In genomic region chr9:110155744-110156143, GRCh38 we compare ENCODE assay signal across 27 cellular contexts. TPM values are rescaled to one million over a fixed set of nuclear protein-coding genes. Genes with fewer than 3 reads are reported as not detected.
A peak's percentile ranks its signal among the peaks of the same experiment; 100 is the strongest.
DNase-seq lines count a peak whose midpoint lies in the region; ATAC-seq and TF ChIP-seq lines count a peak whose summit lies in the region.
"Had no signal": no experiment of that assay in that cellular context is flagged by ENCODE, and none has a peak within 500 bp of the region (broad histone marks: within the 10 kb centered on the region; RNA-seq: fewer than 3 reads in every experiment).

No MANE protein-coding gene starts in this region.

- peak overlapping the region; percentile 0 for H3K4me2 ChIP-seq in SU-DHL-6 (ENCODE audit: low read depth, low read length, poor library complexity, severe bottlenecking)

- H3K36me3 ChIP-seq in Caco-2 (ENCODE audit: control insufficient read depth, insufficient read depth, low read length) (peaks cover 1% of the 10 kb centered on the region; the same call in 1 of the 2 replicates), SU-DHL-6 (ENCODE audit: low read length) (peaks cover 31% of the 10 kb centered on the region)
- H3K36me3 ChIP-seq: WERI-Rb-1 had no signal

- no peaks in the 10 kb centered on the region for H3K9me2 ChIP-seq in SU-DHL-6 (replicated peaks; ENCODE audit: insufficient read depth, low read length)

- H3K9me3 ChIP-seq in Caco-2 (no peaks in the 10 kb centered on the region), SU-DHL-6 (ENCODE audit: insufficient read depth, low read length) (no peaks in the 10 kb centered on the region)
- H3K9me3 ChIP-seq: lower lobe of right lung had no signal

- POLR2A ChIA-PET in activated CD8-positive, alpha-beta T cell treated with anti-CD3 and anti-CD28 coated beads, Interleukin-2, amount 10 ng/mL, durations not matched to agents 7 days and 5 days (lab: Charles Lee): interaction anchor here (0.8 to 2.7 kb wide), 2 partner anchors 101 to 237 kb away, joined by 3 to 12 read pairs; partner anchors contain the start of gene TXN
- POLR2A ChIA-PET in activated CD8-positive, alpha-beta T cell treated with anti-CD3 and anti-CD28 coated beads for 36 hours (lab: Charles Lee): no interaction called here
- POLR2A ChIA-PET in Caco-2 (lab: Charles Lee): no interaction called here

- peaks cover 100% of the 10 kb centered on the region for H3K79me2 ChIP-seq in SU-DHL-6 (ENCODE audit: insufficient read depth, low read length)

- H3K36me3 Mint-ChIP-seq in activated CD8-positive, alpha-beta T cell treated with anti-CD3 and anti-CD28 coated beads, Interleukin-2, amount 10 ng/mL, durations not matched to agents 7 days and 5 days (ENCODE audit: low read depth): peaks cover 81% of the 10 kb centered on the region
- H3K36me3 Mint-ChIP-seq in activated CD8-positive, alpha-beta T cell treated with anti-CD3 and anti-CD28 coated beads for 36 hours (ENCODE audit: low read depth): no peaks in the 10 kb centered on the region
- H3K36me3 Mint-ChIP-seq in Caco-2 (ENCODE audit: insufficient read depth, unreplicated experiment): peaks cover 100% of the 10 kb centered on the region
- H3K36me3 Mint-ChIP-seq in natural killer cell: no peaks in the 10 kb centered on the region

- no peak overlapping the region for H3K9ac ChIP-seq in SU-DHL-6 (ENCODE audit: low read length)

- H3K27me3 ChIP-seq in Caco-2 (replicated peaks; ENCODE audit: control insufficient read depth, insufficient read depth, low read length) (no peaks in the 10 kb centered on the region), SU-DHL-6 (ENCODE audit: low read length) (no peaks in the 10 kb centered on the region)

- peaks cover 3% of the 10 kb centered on the region for H3K9me3 Mint-ChIP-seq in activated CD8-positive, alpha-beta T cell treated with anti-CD3 and anti-CD28 coated beads, Interleukin-2, amount 10 ng/mL, durations not matched to agents 7 days and 5 days (ENCODE audit: insufficient read depth)
- peaks cover under 1% of the 10 kb centered on the region for H3K9me3 Mint-ChIP-seq in activated CD8-positive, alpha-beta T cell treated with anti-CD3 and anti-CD28 coated beads for 36 hours
- H3K9me3 Mint-ChIP-seq in Caco-2 (ENCODE audit: unreplicated experiment) (no peaks in the 10 kb centered on the region), natural killer cell (no peaks in the 10 kb centered on the region)

- 0 out of 2 replicates have a peak, but pooled peaks cover 2% of the 10 kb centered on the region for H3F3A ChIP-seq in SU-DHL-6 (ENCODE audit: insufficient read depth)

- no peak overlapping the region for H3K27ac ChIP-seq in SU-DHL-6 (ENCODE audit: low read depth, low read length)
- H3K27ac ChIP-seq: C4-2B, WERI-Rb-1 had no signal

- H3K4me3 Mint-ChIP-seq in activated CD8-positive, alpha-beta T cell treated with anti-CD3 and anti-CD28 coated beads, Interleukin-2, amount 10 ng/mL, durations not matched to agents 7 days and 5 days: peak overlapping the region; percentile 46
- no peak overlapping the region for H3K4me3 Mint-ChIP-seq in activated CD8-positive, alpha-beta T cell treated with anti-CD3 and anti-CD28 coated beads for 36 hours
- H3K4me3 Mint-ChIP-seq in Caco-2 (ENCODE audit: unreplicated experiment) (no peak overlapping the region), natural killer cell (peak overlapping the region; percentile 83)

- H3K4me1 Mint-ChIP-seq in activated CD8-positive, alpha-beta T cell treated with anti-CD3 and anti-CD28 coated beads, Interleukin-2, amount 10 ng/mL, durations not matched to agents 7 days and 5 days (ENCODE audit: low read depth): peaks cover 99% of the 10 kb centered on the region
- H3K4me1 Mint-ChIP-seq in activated CD8-positive, alpha-beta T cell treated with anti-CD3 and anti-CD28 coated beads for 36 hours (ENCODE audit: low read depth): peaks cover 34% of the 10 kb centered on the region
- peaks cover 43% of the 10 kb centered on the region for H3K4me1 Mint-ChIP-seq in Caco-2 (ENCODE audit: low read depth, unreplicated experiment)
- peaks cover 65 to 74% of the 10 kb centered on the region in 2 donors for H3K4me1 Mint-ChIP-seq in natural killer cell

- no peaks in the 10 kb centered on the region for H3K27me3 Mint-ChIP-seq in activated CD8-positive, alpha-beta T cell treated with anti-CD3 and anti-CD28 coated beads, Interleukin-2, amount 10 ng/mL, durations not matched to agents 7 days and 5 days (ENCODE audit: low read depth)
- no peaks in the 10 kb centered on the region for H3K27me3 Mint-ChIP-seq in activated CD8-positive, alpha-beta T cell treated with anti-CD3 and anti-CD28 coated beads for 36 hours
- H3K27me3 Mint-ChIP-seq in Caco-2 (ENCODE audit: insufficient read depth, unreplicated experiment): no peaks in the 10 kb centered on the region
- H3K27me3 Mint-ChIP-seq in natural killer cell (ENCODE audit: low read depth in 2 of 2): no peaks in the 10 kb centered on the region

- CTCF ChIA-PET in activated CD8-positive, alpha-beta T cell treated with anti-CD3 and anti-CD28 coated beads, Interleukin-2, amount 10 ng/mL, durations not matched to agents 7 days and 5 days (lab: Charles Lee): interaction anchor here (2.7 to 9.3 kb wide), 2 partner anchors 17 to 252 kb away, joined by 9 to 110 read pairs; no protein-coding TSS in a partner anchor
- CTCF ChIA-PET in activated CD8-positive, alpha-beta T cell treated with anti-CD3 and anti-CD28 coated beads for 36 hours (lab: Charles Lee): interaction anchor here (1.2 to 4.2 kb wide), 3 partner anchors 28 to 99 kb away, joined by 3 to 17 read pairs (median 6); no protein-coding TSS in a partner anchor
- CTCF ChIA-PET in Caco-2 (lab: Charles Lee): no interaction called here

- no peak overlapping the region for H2AFZ ChIP-seq in SU-DHL-6 (ENCODE audit: low read depth, low read length, severe bottlenecking)

- peaks cover 22% of the 10 kb centered on the region; the same call in 1 of the 2 replicates for H4K20me1 ChIP-seq in SU-DHL-6 (ENCODE audit: low read depth, low read length)

- H3K4me1 ChIP-seq in Caco-2: 0 out of 2 replicates have a peak, but pooled peaks cover 5% of the 10 kb centered on the region

- H3K27ac Mint-ChIP-seq in activated CD8-positive, alpha-beta T cell treated with anti-CD3 and anti-CD28 coated beads, Interleukin-2, amount 10 ng/mL, durations not matched to agents 7 days and 5 days: peak overlapping the region; percentile 89
- H3K27ac Mint-ChIP-seq in activated CD8-positive, alpha-beta T cell treated with anti-CD3 and anti-CD28 coated beads for 36 hours: no peak overlapping the region
- peak overlapping the region; percentile 33 for H3K27ac Mint-ChIP-seq in Caco-2 (ENCODE audit: unreplicated experiment)
- H3K27ac Mint-ChIP-seq in natural killer cell: peak overlapping the region; percentile 86 to 91

- TF ChIP-seq CTCF in activated CD8-positive, alpha-beta T cell treated with anti-CD3 and anti-CD28 coated beads for 36 hours (IDR thresholded peaks at IDR 0.05): no peak
- TF ChIP-seq CTCF in Caco-2 (IDR thresholded peaks at IDR 0.05; ENCODE audit: insufficient read depth in 1 of 2, low read depth in 1 of 2, low read length in 1 of 2, severe bottlenecking in 1 of 2, unreplicated experiment in 1 of 2) (no peak), SU-DHL-6 (IDR thresholded peaks at IDR 0.05; ENCODE audit: insufficient read depth, low read length, poor library complexity, severe bottlenecking) (no peak), natural killer cell (IDR thresholded peaks at IDR 0.05) (no peak), omental fat pad (IDR thresholded peaks at IDR 0.05) (no peak)

- no peak for ATAC-seq in activated CD8-positive, alpha-beta T cell treated with anti-CD3 and anti-CD28 coated beads, Interleukin-2, amount 10 ng/mL, durations not matched to agents 7 days and 5 days
- ATAC-seq in activated CD8-positive, alpha-beta T cell treated with anti-CD3 and anti-CD28 coated beads for 36 hours: no peak
- ATAC-seq in natural killer cell (no peak), omental fat pad (ENCODE audit: low FRiP score) (no peak), HG03159 (IDR thresholded peaks at IDR 0.05; ENCODE audit: unreplicated experiment) (no peak)
- ATAC-seq: HCT116, lower lobe of right lung had no signal

- H3K4me3 ChIP-seq in Caco-2 (ENCODE audit: low read depth, low read length): no peak overlapping the region
- H3K4me3 ChIP-seq in SU-DHL-6 (ENCODE audit: insufficient read depth, low read length, poor library complexity, severe bottlenecking): no peak overlapping the region
- H3K4me3 ChIP-seq: lower lobe of right lung had no signal

- no TSS peak for BruUV-seq in Caco-2 (replicated peaks; lab: Mats Ljungman, UMichigan)

- intact Hi-C loops in activated CD8-positive, alpha-beta T cell treated with anti-CD3 and anti-CD28 coated beads for 36 hours (cut with micrococcal nuclease): no loop called here
- intact Hi-C loops in Caco-2 (cut with micrococcal nuclease; ENCODE audit: unreplicated experiment) (loop anchor here (10.0 kb wide), 1 partner anchor 581 kb away; no protein-coding TSS in a partner anchor), natural killer cell (cut with micrococcal nuclease) (no loop called here)

- DNase-seq in activated CD8-positive, alpha-beta T cell treated with anti-CD3 and anti-CD28 coated beads, Interleukin-2, amount 10 ng/mL, durations not matched to agents 7 days and 5 days: no peak
- no peak for DNase-seq in activated CD8-positive, alpha-beta T cell treated with anti-CD3 and anti-CD28 coated beads for 36 hours
- DNase-seq in Caco-2: no peak
- no peak for DNase-seq in natural killer cell
- DNase-seq in omental fat pad (ENCODE audit: low spot score): no peak
- no peak for DNase-seq in SIG-M5 treated with dmso at 0.1 percent for 504 hours (lab: John Stamatoyannopoulos, UW; ENCODE audit: unreplicated experiment)
- DNase-seq: amniotic stem cell; foreskin melanocyte; hippocampal formation; islet precursor cell; lower lobe of right lung; NCI-H1436; NCI-H526; retina; SHP77 treated with DMSO at 0.1 percent for 48 hours; stimulated activated CD4-positive, alpha-beta T cell treated with anti-CD3 and anti-CD28 coated beads, Interleukin-12 subunit alpha, Interleukin-12 subunit beta, amount 100 ng/mL, for 4 hours; substantia nigra; WERI-Rb-1 had no signal

RNA-seq across cellular contexts. Expression of gene C9orf152, which starts 52.2 kb away (rescaled TPM):
- not detected for total RNA-seq in activated CD8-positive, alpha-beta T cell treated with anti-CD3 and anti-CD28 coated beads, Interleukin-2, amount 10 ng/mL, durations not matched to agents 7 days and 5 days
- not detected for total RNA-seq in activated CD8-positive, alpha-beta T cell treated with anti-CD3 and anti-CD28 coated beads for 36 hours
- 0.36 and 0.42 TPM in 2 replicates for total RNA-seq in Caco-2 (2022)
- total RNA-seq in natural killer cell: not detected
- total RNA-seq in omental fat pad: not detected
- total RNA-seq: A673; G401; M059J; osteoblast; T-helper 2 cell treated with Interferon-gamma antibody and Interleukin-4, amounts not matched to agents 100 ng/mL and 5 ng/mL, for 36 hours had no signal

Comparison
In these comparisons a context has a peak if more than half of its experiments do, and no peak if none do; other contexts are left out.
1. H3K4me3 Mint-ChIP-seq: peak in activated CD8-positive, alpha-beta T cell treated with anti-CD3 and anti-CD28 coated beads, Interleukin-2, amount 10 ng/mL, durations not matched to agents 7 days and 5 days (single experiment) and natural killer cell (single experiment); none in activated CD8-positive, alpha-beta T cell treated with anti-CD3 and anti-CD28 coated beads for 36 hours (single experiment) and Caco-2 (single experiment).